In genomic region chr11:72013765-72014711, GRCh38 we compare ENCODE assay signal across 12 cellular contexts. TPM values are rescaled to one million over a fixed set of nuclear protein-coding genes. Genes with fewer than 3 reads are reported as not detected.
DNase-seq lines count a peak whose midpoint lies in the region; ATAC-seq and TF ChIP-seq lines count a peak whose summit lies in the region.
"Had no signal": no experiment of that assay in that cellular context is flagged by ENCODE, and none has a peak within 500 bp of the region (broad histone marks: within the 10 kb centered on the region; RNA-seq: fewer than 3 reads in every experiment).

No MANE protein-coding gene starts in this region.

- intact Hi-C loops in esophagus muscularis mucosa (cut with DNase I): no loop called here

- H3K36me3 ChIP-seq in NT2/D1 (ENCODE audit: insufficient read depth, insufficient read length, low read length): peaks cover 97% of the 10 kb centered on the region
- peaks cover 87 to 100% (median 100%) of the 10 kb centered on the region in 4 donors for H3K36me3 ChIP-seq in esophagus muscularis mucosa
- H3K36me3 ChIP-seq in osteoblast (ENCODE audit: insufficient read depth, low read length): peaks cover 96% of the 10 kb centered on the region

- H3K79me2 ChIP-seq in osteoblast (ENCODE audit: insufficient read depth, low read length): peaks cover 21% of the 10 kb centered on the region

- 82% methylated on average over 29 of the region's 38 CpGs for WGBS in esophagus muscularis mucosa

- no peaks in the 10 kb centered on the region for H3K9me3 ChIP-seq in NT2/D1 (ENCODE audit: insufficient read depth, low read length)
- H3K9me3 ChIP-seq in esophagus muscularis mucosa: no peaks in the 10 kb centered on the region
- no peaks in the 10 kb centered on the region for H3K9me3 ChIP-seq in osteoblast (ENCODE audit: low read depth, low read length)
- H3K9me3 ChIP-seq: upper lobe of left lung had no signal

- no peak overlapping the region for H3K4me3 ChIP-seq in NT2/D1 (ENCODE audit: insufficient read length, low read depth)
- no peak overlapping the region for H3K4me3 ChIP-seq in esophagus muscularis mucosa
- no peak overlapping the region for H3K4me3 ChIP-seq in osteoblast (ENCODE audit: insufficient read depth, low read length)
- H3K4me3 ChIP-seq: upper lobe of left lung had no signal

- DNase-seq in NT2/D1 (ENCODE audit: low read depth, low spot score) (no peak), esophagus muscularis mucosa (ENCODE audit: extremely low spot score) (no peak), osteoblast (ENCODE audit: insufficient read length, low spot score, missing footprints) (peak; percentile 68), UCSD-AML1 (lab: John Stamatoyannopoulos, UW; ENCODE audit: unreplicated experiment) (no peak), medulla oblongata (ENCODE audit: extremely low spot score) (no peak)
- DNase-seq in activated CD4-positive, CD25-positive, alpha-beta regulatory T cell treated with anti-CD3 and anti-CD28 coated beads, Interleukin-2, amount 50 U/mL, for 72 hours: no peak
- DNase-seq: activated CD4-positive, alpha-beta T cell treated with anti-CD3 and anti-CD28 coated beads for 48 hours; SHP77 treated with DMSO at 0.1 percent for 48 hours; stimulated activated CD4-positive, alpha-beta T cell treated with anti-CD3 and anti-CD28 coated beads, Interleukin-4, amount 100 ng/mL, for 24 hours had no signal

- peak overlapping the region; percentile 42 for H3K9ac ChIP-seq in NT2/D1 (ENCODE audit: insufficient read length, low read depth)

- peaks cover 6% of the 10 kb centered on the region for H3K4me1 ChIP-seq in NT2/D1 (ENCODE audit: insufficient read depth, insufficient read length)
- peaks cover 33 to 58% (median 51%) of the 10 kb centered on the region in 4 donors for H3K4me1 ChIP-seq in esophagus muscularis mucosa
- H3K4me1 ChIP-seq in osteoblast (ENCODE audit: insufficient read depth, low read length): no peaks in the 10 kb centered on the region

- H3K27ac ChIP-seq in C4-2B (peak overlapping the region; percentile 39), esophagus muscularis mucosa (replicated peaks in 1 of 4) (peak overlapping the region; percentile 52 to 76 (median 66)), osteoblast (ENCODE audit: low read depth, low read length) (no peak overlapping the region)

- H4K20me1 ChIP-seq in osteoblast (ENCODE audit: insufficient read depth, low read length): peaks cover 49% of the 10 kb centered on the region

- TF ChIP-seq POLR2A in esophagus muscularis mucosa (IDR thresholded peaks at IDR 0.05; ENCODE audit: low read depth): no peak

- no peak overlapping the region for H3K4me2 ChIP-seq in osteoblast (ENCODE audit: insufficient read depth, low read length)

- no peak for TF ChIP-seq EP300 in esophagus muscularis mucosa (IDR thresholded peaks at IDR 0.05)

- H3K27me3 ChIP-seq in NT2/D1 (ENCODE audit: insufficient read depth, insufficient read length) (no peaks in the 10 kb centered on the region), esophagus muscularis mucosa (no peaks in the 10 kb centered on the region), osteoblast (ENCODE audit: insufficient read depth, low read length) (no peaks in the 10 kb centered on the region)
- H3K27me3 ChIP-seq: upper lobe of left lung had no signal

- ATAC-seq in GM19395 (IDR thresholded peaks at IDR 0.05; ENCODE audit: unreplicated experiment): no peak

- no peak overlapping the region for H2AFZ ChIP-seq in osteoblast (ENCODE audit: low read length)

- TF ChIP-seq CTCF in C4-2B (conservative IDR thresholded peaks at IDR 0.05) (no peak), esophagus muscularis mucosa (IDR thresholded peaks at IDR 0.05) (no peak), osteoblast (IDR thresholded peaks at IDR 0.05; ENCODE audit: extremely low read depth, low read depth, low read length) (no peak)

RNA-seq across cellular contexts. Expression of gene IL18BP, which starts 15.3 kb away (rescaled TPM):
- total RNA-seq in esophagus muscularis mucosa: 1 to 10 TPM; 2.7 to 9.4 (median 5.9) TPM
- total RNA-seq in osteoblast: 4.0 and 4.4 TPM in 2 replicates
